Comparison of ENCODE assay signal across 8 cellular contexts in genomic region chr9:69122391-69123141, GRCh38. TPM values are rescaled to one million over a fixed set of nuclear protein-coding genes. Genes with fewer than 3 reads are reported as not detected.
DNase-seq lines count a peak whose midpoint lies in the region; ATAC-seq, FAIRE-seq and TF ChIP-seq lines count a peak whose summit lies in the region.

No MANE protein-coding gene starts in this region.

- H3K4me3 ChIP-seq in A549 = peak overlapping the region; percentile 55
- H3K4me3 ChIP-seq in lower leg skin (ENCODE audit: low read depth, poor library complexity, severe bottlenecking) = peak overlapping the region; percentile 74
- H3K4me3 ChIP-seq in tibial nerve = peak overlapping the region; percentile 67 to 93 (median 78)

- TF ChIP-seq EP300 in A549 (IDR thresholded peaks at IDR 0.05) (no peak), tibial nerve (IDR thresholded peaks at IDR 0.05) (peak in 1 of 2 donors; percentile 2)

- intact Hi-C loops in lower leg skin (cut with DNase I; ENCODE audit: low total_unique reads) = loop anchor here (10.0 kb wide), 1 partner anchor 52 kb away; the partner anchor contains the start of gene TJP2

- CTCF ChIA-PET in A549 (lab: Yijun Ruan, JAX) = interaction anchor here (1.2 to 2.6 kb wide), 5 partner anchors 8 to 71 kb away, joined by 3 to 17 read pairs (median 9); no protein-coding TSS in a partner anchor

- no peaks in the 10 kb centered on the region for H3K27me3 ChIP-seq in tibial nerve

- POLR2A ChIA-PET in A549 (lab: Yijun Ruan, JAX) = interaction anchor here (1.6 kb wide), 1 partner anchor 55 kb away, joined by 4 read pairs; no protein-coding TSS in a partner anchor

- ATAC-seq in A549 (peak; percentile 30 to 52; a peak in 5 of 6 replicates), GM18868 (IDR thresholded peaks at IDR 0.05; ENCODE audit: unreplicated experiment) (no peak)

- no peak for TF ChIP-seq CTCF in A549 (IDR thresholded peaks at IDR 0.05)
- TF ChIP-seq CTCF in lower leg skin (IDR thresholded peaks at IDR 0.05) = no peak
- TF ChIP-seq CTCF in tibial nerve (IDR thresholded peaks at IDR 0.05) = no peak

- H3K4me1 ChIP-seq in A549 (peaks cover 6% of the 10 kb centered on the region; the same call in 1 of the 3 replicates), tibial nerve (peaks cover 0 to 17% (median 11%) of the 10 kb centered on the region in 4 donors)

- DNase-seq in A549 (ENCODE audit: low read depth in 1 of 2, low spot score in 1 of 2) = peak in 1 of 2 experiments; percentile 10
- DNase-seq in GM19239 (ENCODE audit: insufficient read length, low spot score) = no peak
- peak; percentile 17 for DNase-seq in NCI-H526 treated with DMSO at 0.1 percent for 48 hours (lab: John Stamatoyannopoulos, UW)
- DNase-seq in lower leg skin (ENCODE audit: low spot score in 2 of 2) = peak in 1 of 2 donors; percentile 36
- no peak for DNase-seq in tibial nerve (ENCODE audit: low spot score in 2 of 2)
- no peak for DNase-seq in amygdala (lab: John Stamatoyannopoulos, UW)

- peak overlapping the region; percentile 98 for H3K4me2 ChIP-seq in A549

- H3K9me3 ChIP-seq in A549 = no peaks in the 10 kb centered on the region
- no peaks in the 10 kb centered on the region for H3K9me3 ChIP-seq in tibial nerve

- TF ChIP-seq RAD21 in A549 (conservative IDR thresholded peaks at IDR 0.05 in 1 of 2, IDR thresholded peaks at IDR 0.05 in 1 of 2) = no peak

- no peaks in the 10 kb centered on the region for H3K36me3 ChIP-seq in tibial nerve

- 42% methylated on average over 26 of the region's 26 CpGs for WGBS in A549 (ENCODE audit: missing lambda C conversion rate)
- 19 to 23% methylated on average over 26 of the region's 26 CpGs for WGBS in lower leg skin, 2 donors
- WGBS in tibial nerve, 2 donors = 12 to 15% methylated on average over 26 of the region's 26 CpGs

- TF ChIP-seq POLR2A in A549 (IDR thresholded peaks at IDR 0.05; ENCODE audit: low read length) (no peak), lower leg skin (IDR thresholded peaks at IDR 0.05) (no peak), tibial nerve (IDR thresholded peaks at IDR 0.05) (no peak)

- no peak for FAIRE-seq in A549 (lab: Jason Lieb, UNC)
- FAIRE-seq in GM19239 (lab: Jason Lieb, UNC) = peak; percentile 59

- H3K27ac ChIP-seq in A549 = peak overlapping the region in 1 of 2 experiments; percentile 78; a peak in 3 of 6 replicates
- H3K27ac ChIP-seq in cingulate gyrus (ENCODE audit: low read depth, low read length) = peak overlapping the region; percentile 74
- peak overlapping the region; percentile 72 to 88 (median 84) for H3K27ac ChIP-seq in tibial nerve

TF ChIP-seq in A549, 52 proteins besides CTCF, POLR2A, EP300 and RAD21:
- TF ChIP-seq PBX3 (IDR thresholded peaks at IDR 0.05) (no peak), JUNB (IDR thresholded peaks at IDR 0.05) (no peak), ZFP36 (IDR thresholded peaks at IDR 0.05; ENCODE audit: borderline replicate concordance, partially characterized antibody) (no peak), TFCP2L1 (CRISPR knock-in tag; IDR thresholded peaks at IDR 0.05) (no peak), RCOR1 (IDR thresholded peaks at IDR 0.05; ENCODE audit: low read depth, low read length) (no peak), FOSB (CRISPR knock-in tag; IDR thresholded peaks at IDR 0.05) (no peak), ZSCAN20 (CRISPR knock-in tag; IDR thresholded peaks at IDR 0.05) (no peak), RFX5 (IDR thresholded peaks at IDR 0.05) (no peak), CHD2 (IDR thresholded peaks at IDR 0.05; ENCODE audit: low read length, partially characterized antibody) (no peak), HDAC2 (IDR thresholded peaks at IDR 0.05) (no peak), MAFK (IDR thresholded peaks at IDR 0.05; ENCODE audit: partially characterized antibody) (no peak), HOXA7 (CRISPR knock-in tag; IDR thresholded peaks at IDR 0.05) (no peak), GATA3 (IDR thresholded peaks at IDR 0.05; ENCODE audit: borderline replicate concordance) (no peak), CBX2 (IDR thresholded peaks at IDR 0.05; ENCODE audit: borderline replicate concordance, low read depth) (no peak), CEBPB (IDR thresholded peaks at IDR 0.05) (no peak)
TF ChIP-seq in A549: peak in this region for 0.

RNA-seq across cellular contexts. Expression of gene TJP2, which starts 51.5 kb away (rescaled TPM):
- polyA plus RNA-seq in A549 (2011; rRNA removed) (3.6 and 4.4 TPM in 2 replicates), A549 (2017; fragmentation: RNase III; extraction: RNeasy Plus Mini Kit Qiagen cat#74134 plus additional on column Dnase treatment) (1.7 to 2.1 TPM (median 2.1 TPM) in 3 replicates)
- 1.2 and 1.6 TPM in 2 replicates for polyA plus RNA-seq in A549 (2012; cell fraction: cytosol; rRNA removed)
- polyA plus RNA-seq in A549 (2012; cell fraction: nucleus; rRNA removed) = 3.9 and 5.0 TPM in 2 replicates
- 1.9 and 3.3 TPM in 2 replicates for polyA minus RNA-seq in A549 (2011; rRNA and poly(A)+ RNA removed)
- total RNA-seq in lower leg skin (100 to 1,000 TPM; 137 to 191 (median 167) TPM), tibial nerve (100 to 1,000 TPM; 123 to 207 (median 182) TPM)
